ENCODE assay signal across 10 cellular contexts in the genomic region with DNA sequence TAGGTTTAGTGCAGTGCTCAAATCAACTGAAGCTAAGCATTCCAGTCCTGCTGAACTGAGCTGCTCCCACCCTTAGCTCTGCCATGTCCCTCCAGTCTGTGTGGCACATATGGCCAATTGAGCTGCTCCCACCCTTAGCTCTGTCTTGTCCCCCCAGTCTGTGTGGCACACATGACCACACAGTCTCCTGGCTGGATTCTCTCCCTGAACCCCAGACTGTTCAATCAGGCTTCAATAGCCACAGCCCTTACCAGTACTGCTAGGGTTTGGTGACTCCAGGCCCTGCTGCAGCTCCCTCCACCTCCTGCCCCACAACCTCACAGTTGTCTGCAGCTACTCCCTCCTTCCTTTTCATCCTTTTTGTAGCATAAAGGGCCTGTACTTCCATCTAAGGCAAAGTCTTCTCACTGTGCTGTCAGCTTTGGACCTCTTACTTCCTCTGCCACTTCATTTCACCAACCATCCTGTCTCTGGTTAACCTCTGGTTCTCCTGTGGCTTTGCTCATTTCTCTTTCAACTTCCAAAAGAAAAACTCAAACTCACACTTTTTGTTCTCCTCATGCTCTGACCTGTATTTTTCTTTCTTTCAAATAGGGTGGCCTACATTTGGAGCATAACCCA. TPM values are rescaled to one million over a fixed set of nuclear protein-coding genes. Genes with fewer than 3 reads are reported as not detected.
DNase-seq lines count a peak whose midpoint lies in the region; ATAC-seq, FAIRE-seq and TF ChIP-seq lines count a peak whose summit lies in the region.
"Had no signal": no experiment of that assay in that cellular context is flagged by ENCODE, and none has a peak within 500 bp of the region (broad histone marks: within the 10 kb centered on the region; RNA-seq: fewer than 3 reads in every experiment).

No MANE protein-coding gene starts in this region.

- H3K36me3 ChIP-seq in RWPE2 (ENCODE audit: low read depth): no peaks in the 10 kb centered on the region
- no peaks in the 10 kb centered on the region for H3K36me3 ChIP-seq in small intestine (ENCODE audit: control insufficient read depth in 2 of 2, insufficient read depth in 2 of 2, low read length in 2 of 2)

- H3K4me1 ChIP-seq in RWPE2 (ENCODE audit: insufficient read depth, poor library complexity, severe bottlenecking) (peaks cover 25% of the 10 kb centered on the region), small intestine (ENCODE audit: control insufficient read depth in 2 of 2, insufficient read depth in 1 of 2, low read depth in 1 of 2, low read length in 1 of 2) (no peaks in the 10 kb centered on the region)

- no peak for FAIRE-seq in small intestine (lab: Jason Lieb, UNC)

- H3K9me3 ChIP-seq in RWPE2 (ENCODE audit: severe bottlenecking) (no peaks in the 10 kb centered on the region), small intestine (ENCODE audit: control insufficient read depth, low read depth) (no peaks in the 10 kb centered on the region)

- H3K27me3 ChIP-seq in RWPE2 (ENCODE audit: insufficient read depth, poor library complexity, severe bottlenecking): no peaks in the 10 kb centered on the region
- H3K27me3 ChIP-seq in small intestine (ENCODE audit: control insufficient read depth in 2 of 2, insufficient read depth in 2 of 2, low read length in 2 of 2): no peaks in the 10 kb centered on the region

- H3K4me3 ChIP-seq in GM12865 (ENCODE audit: low read depth, low read length) (no peak overlapping the region), RWPE2 (ENCODE audit: severe bottlenecking) (no peak overlapping the region), small intestine (ENCODE audit: low read depth in 1 of 2, low read length in 2 of 2) (no peak overlapping the region)

- peak; percentile 76 for DNase-seq in GM12865 (ENCODE audit: low read depth)
- no peak for DNase-seq in RWPE2 (ENCODE audit: low spot score)
- DNase-seq in anterior cingulate cortex (lab: John Stamatoyannopoulos, UW): no peak
- DNase-seq in occipital lobe (lab: John Stamatoyannopoulos, UW): no peak
- DNase-seq in small intestine: no peak
- DNase-seq: NCI-H2171 treated with DMSO at 0.1 percent for 48 hours had no signal

- H3K27ac ChIP-seq in RWPE2 (ENCODE audit: poor library complexity, severe bottlenecking) (peak overlapping the region; percentile 84), small intestine (ENCODE audit: low read depth in 1 of 2, low read length in 1 of 2) (no peak overlapping the region)

- TF ChIP-seq CTCF in GM12865 (IDR thresholded peaks at IDR 0.05; ENCODE audit: insufficient read depth, low read depth, low read length, missing control alignments) (no peak), RWPE2 (IDR thresholded peaks at IDR 0.05; ENCODE audit: poor library complexity, severe bottlenecking) (no peak)

- ATAC-seq in GM19328 (IDR thresholded peaks at IDR 0.05; ENCODE audit: unreplicated experiment) (peak; percentile 72), HG02938 (IDR thresholded peaks at IDR 0.05; ENCODE audit: unreplicated experiment) (peak; percentile 61), RWPE2 (ENCODE audit: low read depth) (no peak), HG03520 (IDR thresholded peaks at IDR 0.05; ENCODE audit: unreplicated experiment) (no peak)

RNA-seq across cellular contexts. Expression of a gene that starts 50.8 kb away (rescaled TPM):
- 1.2 TPM for total RNA-seq in occipital lobe
- under 1 TPM in 2 of 3 donors, not detected in 1; 0.37 to 0.54 TPM for polyA plus RNA-seq in small intestine
- total RNA-seq: T-helper 2 cell treated with Interferon-gamma antibody and Interleukin-4, amounts not matched to agents 100 ng/mL and 5 ng/mL, for 36 hours had no signal

Comparison
In these comparisons a context has a peak if more than half of its experiments do, and no peak if none do; other contexts are left out.
1. ATAC-seq: peak in GM19328 (single experiment) and HG02938 (single experiment); none in RWPE2 (single experiment) and HG03520 (single experiment).